1 cellular context compared by ENCODE assay signal in genomic region chr22:39283312-39284141, GRCh38.
A peak's percentile ranks its signal among the peaks of the same experiment; 100 is the strongest.
TF ChIP-seq lines count a peak whose summit lies in the region.

No MANE protein-coding gene starts in this region.

TF ChIP-seq in K562, 482 proteins besides CTCF, POLR2A, EP300 and RAD21 (continued from another document and continues in another):
- no peak for TF ChIP-seq STAT6 (CRISPR knock-in tag; IDR thresholded peaks at IDR 0.05)
- no peak for TF ChIP-seq BCOR (IDR thresholded peaks at IDR 0.05)
- no peak for TF ChIP-seq TAF15 (IDR thresholded peaks at IDR 0.05; ENCODE audit: low read depth, low read length)
- peak; percentile 82 for TF ChIP-seq RBFOX2 (IDR thresholded peaks at IDR 0.05; ENCODE audit: low read depth, low read length)
- no peak for TF ChIP-seq PREB (CRISPR knock-in tag; IDR thresholded peaks at IDR 0.05)
- no peak for TF ChIP-seq FOXM1 (IDR thresholded peaks at IDR 0.05; ENCODE audit: low read depth)
- TF ChIP-seq FOXM1 (CRISPR knock-in tag; IDR thresholded peaks at IDR 0.05; ENCODE audit: low read depth): no peak
- no peak for TF ChIP-seq TSHZ1 (CRISPR knock-in tag; IDR thresholded peaks at IDR 0.05)
- TF ChIP-seq HOMEZ (CRISPR knock-in tag; IDR thresholded peaks at IDR 0.05): no peak
- TF ChIP-seq CHD1 (IDR thresholded peaks at IDR 0.05; ENCODE audit: low read length): no peak
- TF ChIP-seq JUND (IDR thresholded peaks at IDR 0.05; ENCODE audit: borderline replicate concordance, low read depth, low read length): peak; percentile 92
- peak; percentile 86; the same call in 1 of the 3 replicates for TF ChIP-seq JUND (tag; IDR thresholded peaks at IDR 0.05; ENCODE audit: borderline replicate concordance, low read depth, low read length)
- TF ChIP-seq KLF13 (tag; IDR thresholded peaks at IDR 0.05; ENCODE audit: borderline replicate concordance, low read depth): peak; percentile 59; the same call in 1 of the 2 replicates
- TF ChIP-seq TRIM25 (IDR thresholded peaks at IDR 0.05; ENCODE audit: borderline replicate concordance): no peak
- TF ChIP-seq ZNF217 (CRISPR knock-in tag; IDR thresholded peaks at IDR 0.05): no peak
- no peak for TF ChIP-seq SIN3A (IDR thresholded peaks at IDR 0.05; ENCODE audit: borderline replicate concordance in 2 of 2, control insufficient read depth in 1 of 2, low read depth in 2 of 2, low read length in 2 of 2)
- no peak for TF ChIP-seq KLF6 (CRISPR knock-in tag; IDR thresholded peaks at IDR 0.05; ENCODE audit: borderline replicate concordance)
- no peak for TF ChIP-seq CBX2 (IDR thresholded peaks at IDR 0.05; ENCODE audit: insufficient read depth, low read length, poor library complexity, severe bottlenecking)
- TF ChIP-seq ZNF655 (CRISPR knock-in tag; IDR thresholded peaks at IDR 0.05): no peak
- TF ChIP-seq ZNF830 (CRISPR knock-in tag; IDR thresholded peaks at IDR 0.05): no peak
- 0 out of 2 replicates have a peak, but pooled peaks have one; percentile 11 for TF ChIP-seq HINFP (tag; conservative IDR thresholded peaks at IDR 0.05; ENCODE audit: low read depth)
- no peak for TF ChIP-seq ZNF140 (CRISPR knock-in tag; IDR thresholded peaks at IDR 0.05)
- no peak for TF ChIP-seq HNRNPK (IDR thresholded peaks at IDR 0.05; ENCODE audit: low read depth, low read length, poor library complexity, severe bottlenecking)
- TF ChIP-seq NR2C2 (CRISPR knock-in tag; IDR thresholded peaks at IDR 0.05): no peak; the same call in 1 of the 2 replicates
- peak; percentile 88 for TF ChIP-seq NR2C2 (tag; IDR thresholded peaks at IDR 0.05)
- peak; percentile 66 for TF ChIP-seq CXXC5 (CRISPR knock-in tag; IDR thresholded peaks at IDR 0.05)
- no peak for TF ChIP-seq ZNF561 (CRISPR knock-in tag; conservative IDR thresholded peaks at IDR 0.05)
- no peak for TF ChIP-seq BCLAF1 (IDR thresholded peaks at IDR 0.05; ENCODE audit: borderline replicate concordance in 1 of 2, control insufficient read depth in 1 of 2, low read depth in 2 of 2, low read length in 1 of 2)
- no peak for TF ChIP-seq PURB (CRISPR knock-in tag; IDR thresholded peaks at IDR 0.05; ENCODE audit: low read depth)
- no peak for TF ChIP-seq TAF7 (tag; IDR thresholded peaks at IDR 0.05)
- no peak for TF ChIP-seq NFIX (CRISPR knock-in tag; IDR thresholded peaks at IDR 0.05; ENCODE audit: low read depth)
- TF ChIP-seq HDAC1 (IDR thresholded peaks at IDR 0.05): peak in 1 of 2 experiments; percentile 61; a peak in 2 of 4 replicates
- TF ChIP-seq CBX8 (IDR thresholded peaks at IDR 0.05; ENCODE audit: borderline replicate concordance, extremely low read depth, low read depth, low read length, poor library complexity, severe bottlenecking): no peak
- TF ChIP-seq FOXP4 (CRISPR knock-in tag; IDR thresholded peaks at IDR 0.05; ENCODE audit: borderline replicate concordance): no peak
- TF ChIP-seq SRF (CRISPR knock-in tag; IDR thresholded peaks at IDR 0.05): peak in 1 of 2 experiments; percentile 98; a peak in 2 of 4 replicates
- peak in 1 of 2 experiments; percentile 76; a peak in 2 of 4 replicates for TF ChIP-seq TRIM24 (IDR thresholded peaks at IDR 0.05)
- TF ChIP-seq SMAD4 (CRISPR knock-in tag; conservative IDR thresholded peaks at IDR 0.05): peak; percentile 65
- peak; percentile 94 for TF ChIP-seq ZNF175 (CRISPR knock-in tag; IDR thresholded peaks at IDR 0.05; ENCODE audit: low read depth)
- 0 out of 2 replicates have a peak, but pooled peaks have one; percentile 14 for TF ChIP-seq PHF21A (IDR thresholded peaks at IDR 0.05; ENCODE audit: borderline replicate concordance, low read depth)
- no peak for TF ChIP-seq ZFP30 (CRISPR knock-in tag; IDR thresholded peaks at IDR 0.05; ENCODE audit: borderline replicate concordance)
- no peak for TF ChIP-seq PTTG1 (tag; IDR thresholded peaks at IDR 0.05; ENCODE audit: low read depth)
- TF ChIP-seq SRSF9 (IDR thresholded peaks at IDR 0.05; ENCODE audit: borderline replicate concordance, low read depth, low read length): no peak
